ENCODE assay signal across 8 cellular contexts in genomic region chr9:137459601-137460362, GRCh38. TPM values are rescaled to one million over a fixed set of nuclear protein-coding genes. Genes with fewer than 3 reads are reported as not detected.
A peak's percentile ranks its signal among the peaks of the same experiment; 100 is the strongest.
DNase-seq lines count a peak whose midpoint lies in the region; ATAC-seq and TF ChIP-seq lines count a peak whose summit lies in the region.

No MANE protein-coding gene starts in this region.

- TF ChIP-seq CTCF in GM12875 (IDR thresholded peaks at IDR 0.05; ENCODE audit: borderline replicate concordance, insufficient read depth, low read depth, low read length), result no peak

- H3K36me3 Mint-ChIP-seq in activated CD4-positive, alpha-beta memory T cell treated with anti-CD3 and anti-CD28 coated beads for 36 hours, result peaks cover 1% of the 10 kb centered on the region

- H3K4me3 Mint-ChIP-seq in activated CD4-positive, alpha-beta memory T cell treated with anti-CD3 and anti-CD28 coated beads for 36 hours, result peak overlapping the region; percentile 39

- peak overlapping the region; percentile 53 for H3K4me3 ChIP-seq in GM12875 (ENCODE audit: low read depth, low read length)
- H3K4me3 ChIP-seq in skeletal muscle cell (ENCODE audit: low read depth, low read length), result peak overlapping the region; percentile 83

- peaks cover 18% of the 10 kb centered on the region for H3K4me1 Mint-ChIP-seq in activated CD4-positive, alpha-beta memory T cell treated with anti-CD3 and anti-CD28 coated beads for 36 hours (ENCODE audit: low read depth)

- intact Hi-C loops in activated CD4-positive, alpha-beta memory T cell treated with anti-CD3 and anti-CD28 coated beads for 36 hours (cut with micrococcal nuclease), result loop anchor here (2.0 kb wide), 1 partner anchor 37 kb away; the partner anchor contains the start of genes EXD3 and NOXA1
- intact Hi-C loops in Right ventricle myocardium inferior (cut with DNase I), result no loop called here

- H3K27me3 Mint-ChIP-seq in activated CD4-positive, alpha-beta memory T cell treated with anti-CD3 and anti-CD28 coated beads for 36 hours, result no peaks in the 10 kb centered on the region

- DNase-seq in activated CD4-positive, alpha-beta memory T cell treated with anti-CD3 and anti-CD28 coated beads for 36 hours, result no peak
- peak; percentile 52 for DNase-seq in Right ventricle myocardium inferior (ENCODE audit: missing footprints)
- no peak for DNase-seq in skeletal muscle cell (ENCODE audit: low read depth)
- DNase-seq in ecto neural progenitor cell (ENCODE audit: low spot score), result no peak

- CTCF ChIA-PET in activated CD4-positive, alpha-beta memory T cell treated with anti-CD3 and anti-CD28 coated beads for 36 hours (lab: Charles Lee), result interaction anchor here (1.0 kb wide), 3 partner anchors 14 to 158 kb away, joined by 3 to 4 read pairs (median 3); partner anchors contain the start of genes EXD3, NOXA1 and NRARP

- no peak for ATAC-seq in Right ventricle myocardium inferior
- no peak for ATAC-seq in HG03565 (IDR thresholded peaks at IDR 0.05; ENCODE audit: unreplicated experiment)
- ATAC-seq in HG02938 (IDR thresholded peaks at IDR 0.05; ENCODE audit: unreplicated experiment), result no peak
- no peak for ATAC-seq in HG03196 (IDR thresholded peaks at IDR 0.05; ENCODE audit: unreplicated experiment)

- POLR2A ChIA-PET in activated CD4-positive, alpha-beta memory T cell treated with anti-CD3 and anti-CD28 coated beads for 36 hours (lab: Charles Lee), result no interaction called here

- H3K9me3 Mint-ChIP-seq in activated CD4-positive, alpha-beta memory T cell treated with anti-CD3 and anti-CD28 coated beads for 36 hours, result no peaks in the 10 kb centered on the region

- peak overlapping the region; percentile 38 for H3K27ac Mint-ChIP-seq in activated CD4-positive, alpha-beta memory T cell treated with anti-CD3 and anti-CD28 coated beads for 36 hours

RNA-seq across cellular contexts. Expression of gene NSMF, which starts 0.6 kb away (rescaled TPM):
- 10 to 100 TPM; 29.9 to 31.6 TPM for total RNA-seq in activated CD4-positive, alpha-beta memory T cell treated with anti-CD3 and anti-CD28 coated beads for 36 hours
- 11.5 TPM for total RNA-seq in Right ventricle myocardium inferior

RNA-seq across cellular contexts. Expression of gene ENTPD8, which starts 18.6 kb away (rescaled TPM):
- not detected for total RNA-seq in activated CD4-positive, alpha-beta memory T cell treated with anti-CD3 and anti-CD28 coated beads for 36 hours
- total RNA-seq in Right ventricle myocardium inferior, result not detected

RNA-seq across cellular contexts. Expression of gene NOXA1, which starts 36.6 kb away (rescaled TPM):
- total RNA-seq in activated CD4-positive, alpha-beta memory T cell treated with anti-CD3 and anti-CD28 coated beads for 36 hours, result 1 to 10 TPM; 1.1 TPM
- total RNA-seq in Right ventricle myocardium inferior, result 2.2 TPM

RNA-seq across cellular contexts. Expression of gene EXD3, which starts 36.8 kb away (rescaled TPM):
- total RNA-seq in activated CD4-positive, alpha-beta memory T cell treated with anti-CD3 and anti-CD28 coated beads for 36 hours, result 10 to 100 TPM; 13.5 to 13.6 TPM
- total RNA-seq in Right ventricle myocardium inferior, result 6.8 TPM
